ENCODE assay signal across 8 cellular contexts in the genomic region with DNA sequence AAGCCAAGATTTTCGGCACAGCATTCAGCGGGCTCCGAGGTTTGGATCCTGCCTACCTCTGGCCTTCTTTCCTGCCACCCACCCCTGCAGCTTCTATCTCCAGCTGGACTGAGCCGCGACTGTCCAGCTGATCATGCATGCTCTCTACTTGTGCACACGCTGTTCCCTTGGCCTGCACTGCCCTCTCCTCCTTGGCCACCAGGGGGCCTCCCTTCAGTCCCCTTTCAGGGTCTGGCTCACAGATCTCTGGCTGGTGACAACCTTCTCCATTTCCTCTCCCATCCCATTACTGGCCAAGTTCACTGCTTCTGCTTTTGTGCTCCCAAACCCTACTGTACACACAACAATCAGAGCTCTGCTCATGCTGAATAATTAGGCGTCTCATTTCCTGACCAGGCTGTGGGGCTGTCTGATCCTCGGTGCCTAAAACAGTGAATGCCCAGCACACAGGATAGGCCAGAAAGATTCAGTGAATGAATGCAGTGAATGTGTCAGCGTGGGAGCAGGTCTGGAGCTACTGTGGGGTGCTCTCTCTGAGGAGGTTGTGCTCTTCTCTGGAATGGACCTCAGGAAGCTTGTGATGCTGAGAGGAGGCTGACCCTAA.
DNase-seq lines count a peak whose midpoint lies in the region; ATAC-seq and TF ChIP-seq lines count a peak whose summit lies in the region.

No MANE protein-coding gene starts in this region.

- H3K9me3 ChIP-seq in hepatocyte (ENCODE audit: low read depth) = no peaks in the 10 kb centered on the region

- ATAC-seq in GM19397 (IDR thresholded peaks at IDR 0.05; ENCODE audit: unreplicated experiment) (peak; percentile 85), HG03439 (IDR thresholded peaks at IDR 0.05; ENCODE audit: unreplicated experiment) (peak; percentile 83)

- no peaks in the 10 kb centered on the region for H4K20me1 ChIP-seq in hepatocyte (ENCODE audit: insufficient read depth, poor library complexity, severe bottlenecking)

- no peak overlapping the region for H3K4me3 ChIP-seq in hepatocyte

- peaks cover 36% of the 10 kb centered on the region for H3K4me1 ChIP-seq in hepatocyte (ENCODE audit: insufficient read depth)

- H3K27ac ChIP-seq in hepatocyte = peak overlapping the region; percentile 52

- H3K9me2 ChIP-seq in hepatocyte (replicated peaks; ENCODE audit: insufficient read depth) = no peaks in the 10 kb centered on the region

- no peaks in the 10 kb centered on the region for H3K36me3 ChIP-seq in hepatocyte (replicated peaks; ENCODE audit: insufficient read depth, low read depth)

- WGBS in hepatocyte (ENCODE audit: low lambda C conversion rate, missing lambda C conversion rate) = 72% methylated on average over 8 of the region's 9 CpGs

- H3K27me3 ChIP-seq in hepatocyte = no peaks in the 10 kb centered on the region

- H3K79me2 ChIP-seq in hepatocyte = no peaks in the 10 kb centered on the region

- DNase-seq in D341Med (ENCODE audit: low spot score) (peak; percentile 53), NOMO-1 treated with dmso at 0.1 percent for 144 hours (lab: John Stamatoyannopoulos, UW; ENCODE audit: unreplicated experiment) (peak; percentile 91), amygdala (lab: John Stamatoyannopoulos, UW) (peak in 35 of 56 donors; percentile 7 to 74 (median 38)), hepatocyte (ENCODE audit: low spot score) (peak; percentile 80), NCI-H226 (no peak)
- DNase-seq in stimulated activated CD4-positive, alpha-beta T cell treated with anti-CD3 and anti-CD28 coated beads, Interleukin-12 subunit alpha, Interleukin-12 subunit beta, amount 100 ng/mL, for 4 hours = peak; percentile 25

- H2AFZ ChIP-seq in hepatocyte = no peak overlapping the region

- no peak overlapping the region for H3K4me2 ChIP-seq in hepatocyte

- peak; percentile 72 for TF ChIP-seq CTCF in hepatocyte (IDR thresholded peaks at IDR 0.05; ENCODE audit: poor library complexity)
